ENCODE assay signal across 24 cellular contexts in the genomic region with DNA sequence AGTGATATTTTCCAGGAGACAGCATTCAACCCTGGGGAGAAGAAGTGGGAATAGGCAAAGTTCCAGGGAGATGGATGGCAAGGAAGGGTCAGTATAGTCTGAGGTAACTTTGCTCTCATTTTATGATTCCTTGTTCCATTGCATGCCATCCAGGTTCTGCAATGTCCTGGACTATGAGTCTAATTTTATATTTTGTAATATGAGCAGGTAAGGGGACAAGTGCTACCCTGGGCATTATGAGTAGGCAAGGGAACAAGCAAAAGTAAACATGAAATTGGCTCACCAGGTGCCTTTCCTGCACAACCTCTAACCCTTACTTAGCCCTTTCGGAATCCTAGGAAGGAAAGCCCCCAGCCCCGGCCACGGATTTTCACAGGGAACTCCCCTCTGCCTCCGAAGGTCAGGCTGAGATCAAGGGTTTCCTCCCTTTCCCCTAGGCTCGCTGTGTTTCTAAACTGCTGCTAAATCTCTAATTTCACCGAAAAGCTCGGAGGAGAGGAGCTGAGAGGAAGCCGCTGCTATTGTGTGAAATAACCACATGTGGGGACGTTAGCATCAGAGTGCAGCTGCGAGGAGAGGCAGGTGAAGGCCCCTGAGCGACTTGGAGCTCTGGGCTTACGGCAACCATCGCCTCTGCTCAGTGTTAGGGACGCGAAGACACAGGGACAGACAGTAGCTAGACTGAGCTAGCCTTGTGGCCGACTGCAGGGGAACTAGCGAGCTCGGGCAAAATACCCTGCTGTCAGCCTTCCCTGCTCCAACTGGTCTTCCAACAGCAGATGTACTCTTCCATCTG.
"Had no signal": no experiment of that assay in that cellular context is flagged by ENCODE, and none has a peak within 500 bp of the region (broad histone marks: within the 10 kb centered on the region; RNA-seq: fewer than 3 reads in every experiment).

No MANE protein-coding gene starts in this region.

- H3K4me1 ChIP-seq: adrenal gland, ascending aorta, left lung, prostate gland, spleen, tibial artery had no signal

- H3K36me3 Mint-ChIP-seq: activated naive CD4-positive, alpha-beta T cell treated with anti-CD3 and anti-CD28 coated beads, Interleukin-2, amount 10 ng/mL, durations not matched to agents 7 days and 5 days; natural killer cell treated with Interleukin-12 subunit alpha and Interleukin-12 subunit beta and Interleukin-15 and Interleukin-18, amount 100 ng/mL, for 72 hours had no signal

- DNase-seq: activated CD4-positive, CD25-positive, alpha-beta regulatory T cell treated with anti-CD3 and anti-CD28 coated beads, Interleukin-2, amount 50 U/mL, for 72 hours; activated naive CD4-positive, alpha-beta T cell treated with anti-CD3 and anti-CD28 coated beads, Interleukin-2, amount 10 ng/mL, durations not matched to agents 7 days and 5 days; activated T-cell treated with anti-CD3 and anti-CD28 coated beads, Interleukin-2, amount 50 U/mL, for 48 hours; adrenal gland; brain microvascular endothelial cell; caudate nucleus; effector CD4-positive, alpha-beta T cell; erythroblast; foreskin fibroblast; kidney glomerular epithelial cell; left lung; mammary epithelial cell; midbrain; ovary; spleen; stimulated activated CD4-positive, alpha-beta T cell treated with anti-CD3 and anti-CD28 coated beads, Interleukin-4, amount 100 ng/mL, for 24 hours; stimulated activated naive CD4-positive, alpha-beta T cell treated with Interleukin-2 at 50 U/mL for 16 hours; tibial artery had no signal

- ATAC-seq: left lung; natural killer cell treated with Interleukin-12 subunit alpha and Interleukin-12 subunit beta and Interleukin-15 and Interleukin-18, amount 100 ng/mL, for 72 hours had no signal

- H3K36me3 ChIP-seq: adrenal gland, ascending aorta, brain microvascular endothelial cell, left lung, neutrophil, ovary, prostate gland, spleen, tibial artery had no signal

- H3K9me3 ChIP-seq: adrenal gland, ascending aorta, left lung, neutrophil, ovary, prostate gland, spleen, tibial artery had no signal

- H3K4me3 Mint-ChIP-seq: activated naive CD4-positive, alpha-beta T cell treated with anti-CD3 and anti-CD28 coated beads, Interleukin-2, amount 10 ng/mL, durations not matched to agents 7 days and 5 days; dendritic cell treated with granulocyte-macrophage colony-stimulating factor and Interleukin-4, amounts not matched to agents 40 ng/mL and 50 ng/mL, for 4 days; natural killer cell treated with Interleukin-12 subunit alpha and Interleukin-12 subunit beta and Interleukin-15 and Interleukin-18, amount 100 ng/mL, for 72 hours had no signal

- H3K27ac ChIP-seq: adrenal gland, ascending aorta, brain microvascular endothelial cell, left lung, neutrophil, ovary, prostate gland, spleen, tibial artery, VCaP had no signal

- H3K27me3 Mint-ChIP-seq: natural killer cell treated with Interleukin-12 subunit alpha and Interleukin-12 subunit beta and Interleukin-15 and Interleukin-18, amount 100 ng/mL, for 72 hours had no signal

- H3K9me3 Mint-ChIP-seq: activated naive CD4-positive, alpha-beta T cell treated with anti-CD3 and anti-CD28 coated beads, Interleukin-2, amount 10 ng/mL, durations not matched to agents 7 days and 5 days; dendritic cell treated with granulocyte-macrophage colony-stimulating factor and Interleukin-4, amounts not matched to agents 40 ng/mL and 50 ng/mL, for 4 days; natural killer cell treated with Interleukin-12 subunit alpha and Interleukin-12 subunit beta and Interleukin-15 and Interleukin-18, amount 100 ng/mL, for 72 hours had no signal

- H3K27me3 ChIP-seq: adrenal gland, ascending aorta, brain microvascular endothelial cell, left lung, neutrophil, ovary, spleen, tibial artery had no signal

- H3K4me3 ChIP-seq: adrenal gland, ascending aorta, left lung, ovary, prostate gland, spleen, tibial artery had no signal

- H3K27ac Mint-ChIP-seq: activated naive CD4-positive, alpha-beta T cell treated with anti-CD3 and anti-CD28 coated beads, Interleukin-2, amount 10 ng/mL, durations not matched to agents 7 days and 5 days; dendritic cell treated with granulocyte-macrophage colony-stimulating factor and Interleukin-4, amounts not matched to agents 40 ng/mL and 50 ng/mL, for 4 days; natural killer cell treated with Interleukin-12 subunit alpha and Interleukin-12 subunit beta and Interleukin-15 and Interleukin-18, amount 100 ng/mL, for 72 hours had no signal
